17 cellular contexts compared by ENCODE assay signal in genomic region chr1:32025515-32025914, GRCh38.
"Had no signal": no experiment of that assay in that cellular context is flagged by ENCODE, and none has a peak within 500 bp of the region (broad histone marks: within the 10 kb centered on the region; RNA-seq: fewer than 3 reads in every experiment).

No MANE protein-coding gene starts in this region.

- H3K9me3 Mint-ChIP-seq: naive thymus-derived CD8-positive, alpha-beta T cell; stimulated activated memory B cell treated with anti-CD40 and anti-IgM and Interleukin-4, amounts not matched to agents 10 μg/mL and 1 μg/mL and 100 μg/mL, for 72 hours; stimulated activated naive CD8-positive, alpha-beta T cell treated with anti-CD3 and anti-CD28 coated beads, Interleukin-15, Interleukin-2, amounts not matched to agents 100 ng/mL and 50 ng/mL, for 24 hours had no signal

- H3K27ac ChIP-seq: coronary artery, heart left ventricle, neutrophil, psoas muscle, right lobe of liver, testis, tibial nerve had no signal

- H3K9me3 ChIP-seq: heart left ventricle, mucosa of descending colon, neutrophil, psoas muscle, right lobe of liver, testis, tibial nerve had no signal

- H3K27me3 Mint-ChIP-seq: naive thymus-derived CD8-positive, alpha-beta T cell; stimulated activated memory B cell treated with anti-CD40 and anti-IgM and Interleukin-4, amounts not matched to agents 10 μg/mL and 1 μg/mL and 100 μg/mL, for 72 hours; stimulated activated naive CD8-positive, alpha-beta T cell treated with anti-CD3 and anti-CD28 coated beads, Interleukin-15, Interleukin-2, amounts not matched to agents 100 ng/mL and 50 ng/mL, for 24 hours had no signal

- H3K4me3 ChIP-seq: coronary artery, heart left ventricle, mucosa of descending colon, psoas muscle, right lobe of liver, testis, tibial nerve had no signal

- DNase-seq: effector CD4-positive, alpha-beta T cell; heart left ventricle; hippocampal formation; kidney glomerular epithelial cell; mammary epithelial cell; mucosa of descending colon; naive thymus-derived CD8-positive, alpha-beta T cell; psoas muscle; retina; right lobe of liver; stimulated activated CD4-positive, alpha-beta T cell treated with anti-CD3 and anti-CD28 coated beads, Interleukin-4, amount 100 ng/mL, for 1 hour; testis had no signal

- H3K36me3 ChIP-seq: neutrophil had no signal

- H3K27ac Mint-ChIP-seq: stimulated activated memory B cell treated with anti-CD40 and anti-IgM and Interleukin-4, amounts not matched to agents 10 μg/mL and 1 μg/mL and 100 μg/mL, for 72 hours; stimulated activated naive CD8-positive, alpha-beta T cell treated with anti-CD3 and anti-CD28 coated beads, Interleukin-15, Interleukin-2, amounts not matched to agents 100 ng/mL and 50 ng/mL, for 24 hours had no signal

- H3K27me3 ChIP-seq: heart left ventricle, neutrophil, right lobe of liver, testis, tibial nerve had no signal

- H3K4me3 Mint-ChIP-seq: stimulated activated memory B cell treated with anti-CD40 and anti-IgM and Interleukin-4, amounts not matched to agents 10 μg/mL and 1 μg/mL and 100 μg/mL, for 72 hours; stimulated activated naive CD8-positive, alpha-beta T cell treated with anti-CD3 and anti-CD28 coated beads, Interleukin-15, Interleukin-2, amounts not matched to agents 100 ng/mL and 50 ng/mL, for 24 hours had no signal
